Comparison of ENCODE assay signal across 8 cellular contexts in genomic region chr15:95024388-95024787, GRCh38.
DNase-seq lines count a peak whose midpoint lies in the region; ATAC-seq and TF ChIP-seq lines count a peak whose summit lies in the region.

No MANE protein-coding gene starts in this region.

- TF ChIP-seq CTCF in OCI-LY3 (IDR thresholded peaks at IDR 0.05; ENCODE audit: low read depth, low read length) (peak; percentile 61), esophagus muscularis mucosa (IDR thresholded peaks at IDR 0.05) (peak in 2 of 3 experiments; percentile 35 to 41), smooth muscle cell (IDR thresholded peaks at IDR 0.05; ENCODE audit: borderline replicate concordance, insufficient read depth, poor library complexity, severe bottlenecking) (peak; percentile 57)

- H3K9ac ChIP-seq in OCI-LY3 (ENCODE audit: low read length) (no peak overlapping the region), smooth muscle cell (ENCODE audit: low read depth) (no peak overlapping the region)

- peaks cover under 1% of the 10 kb centered on the region; the same call in 1 of the 2 replicates for H3K4me1 ChIP-seq in OCI-LY3 (ENCODE audit: low read length)
- H3K4me1 ChIP-seq in esophagus muscularis mucosa, result peaks cover 0 to under 1% (median 0%) of the 10 kb centered on the region in 4 donors
- H3K4me1 ChIP-seq in smooth muscle cell (ENCODE audit: low read depth), result no peaks in the 10 kb centered on the region

- no peak overlapping the region for H2AFZ ChIP-seq in OCI-LY3 (ENCODE audit: low read depth, low read length)
- H2AFZ ChIP-seq in smooth muscle cell (ENCODE audit: low read depth), result no peak overlapping the region

- no peaks in the 10 kb centered on the region for H4K20me1 ChIP-seq in OCI-LY3 (ENCODE audit: insufficient read depth, low read length)
- H4K20me1 ChIP-seq in smooth muscle cell (ENCODE audit: low read depth), result no peaks in the 10 kb centered on the region

- peak; percentile 11 for DNase-seq in NCI-H748 (lab: John Stamatoyannopoulos, UW; ENCODE audit: unreplicated experiment)
- DNase-seq in NCI-H748 treated with DMSO at 0.1 percent for 48 hours (lab: John Stamatoyannopoulos, UW), result no peak
- DNase-seq in esophagus muscularis mucosa (ENCODE audit: extremely low spot score), result no peak
- no peak for DNase-seq in smooth muscle cell (lab: John Stamatoyannopoulos, UW; ENCODE audit: unreplicated experiment)
- no peak for DNase-seq in MG63
- DNase-seq in NCI-H345 treated with DMSO at 0.1 percent for 48 hours (lab: John Stamatoyannopoulos, UW; ENCODE audit: unreplicated experiment), result no peak

- no peak overlapping the region for H3K4me3 ChIP-seq in OCI-LY3 (ENCODE audit: low read length)
- no peak overlapping the region for H3K4me3 ChIP-seq in esophagus muscularis mucosa
- no peak overlapping the region for H3K4me3 ChIP-seq in smooth muscle cell
- no peak overlapping the region for H3K4me3 ChIP-seq in MG63

- H3K9me3 ChIP-seq in OCI-LY3 (ENCODE audit: insufficient read depth, low read length) (no peaks in the 10 kb centered on the region), esophagus muscularis mucosa (peaks cover 0 to 7% (median 2%) of the 10 kb centered on the region in 4 donors), smooth muscle cell (replicated peaks; ENCODE audit: low read depth) (no peaks in the 10 kb centered on the region), MG63 (peaks cover 7% of the 10 kb centered on the region)

- H3K36me3 ChIP-seq in OCI-LY3 (replicated peaks; ENCODE audit: low read depth, low read length), result no peaks in the 10 kb centered on the region
- no peaks in the 10 kb centered on the region for H3K36me3 ChIP-seq in esophagus muscularis mucosa
- no peaks in the 10 kb centered on the region for H3K36me3 ChIP-seq in smooth muscle cell (ENCODE audit: low read depth)
- no peaks in the 10 kb centered on the region for H3K36me3 ChIP-seq in MG63

- H3K27ac ChIP-seq in OCI-LY3 (ENCODE audit: low read length) (no peak overlapping the region), esophagus muscularis mucosa (replicated peaks in 1 of 4) (no peak overlapping the region), smooth muscle cell (ENCODE audit: low read depth) (no peak overlapping the region)

- intact Hi-C loops in esophagus muscularis mucosa (cut with DNase I), result loop anchor here (10.0 kb wide), 1 partner anchor 1300 kb away; no protein-coding TSS in a partner anchor

- TF ChIP-seq POLR2A in esophagus muscularis mucosa (IDR thresholded peaks at IDR 0.05; ENCODE audit: low read depth), result no peak

- no peaks in the 10 kb centered on the region for H3K27me3 ChIP-seq in OCI-LY3 (ENCODE audit: low read depth, low read length)
- H3K27me3 ChIP-seq in esophagus muscularis mucosa, result no peaks in the 10 kb centered on the region
- H3K27me3 ChIP-seq in smooth muscle cell (ENCODE audit: low read depth), result no peaks in the 10 kb centered on the region
- H3K27me3 ChIP-seq in MG63, result no peaks in the 10 kb centered on the region

- H3K4me2 ChIP-seq in OCI-LY3 (ENCODE audit: low read length) (no peak overlapping the region), smooth muscle cell (no peak overlapping the region)

- WGBS in esophagus muscularis mucosa, result 70% methylated on average over 2 of the region's 2 CpGs
- WGBS in smooth muscle cell (ENCODE audit: low lambda C conversion rate), result 47% methylated on average over 2 of the region's 2 CpGs

- no peak for TF ChIP-seq EP300 in esophagus muscularis mucosa (IDR thresholded peaks at IDR 0.05)

- H3K79me2 ChIP-seq in OCI-LY3 (ENCODE audit: low read length), result no peaks in the 10 kb centered on the region
- H3K79me2 ChIP-seq in smooth muscle cell (ENCODE audit: low read depth), result no peaks in the 10 kb centered on the region

- no peak for ATAC-seq in HG02588 (IDR thresholded peaks at IDR 0.05; ENCODE audit: unreplicated experiment)

- H3F3A ChIP-seq in smooth muscle cell (ENCODE audit: low read depth), result no peaks in the 10 kb centered on the region
